In the genomic region with DNA sequence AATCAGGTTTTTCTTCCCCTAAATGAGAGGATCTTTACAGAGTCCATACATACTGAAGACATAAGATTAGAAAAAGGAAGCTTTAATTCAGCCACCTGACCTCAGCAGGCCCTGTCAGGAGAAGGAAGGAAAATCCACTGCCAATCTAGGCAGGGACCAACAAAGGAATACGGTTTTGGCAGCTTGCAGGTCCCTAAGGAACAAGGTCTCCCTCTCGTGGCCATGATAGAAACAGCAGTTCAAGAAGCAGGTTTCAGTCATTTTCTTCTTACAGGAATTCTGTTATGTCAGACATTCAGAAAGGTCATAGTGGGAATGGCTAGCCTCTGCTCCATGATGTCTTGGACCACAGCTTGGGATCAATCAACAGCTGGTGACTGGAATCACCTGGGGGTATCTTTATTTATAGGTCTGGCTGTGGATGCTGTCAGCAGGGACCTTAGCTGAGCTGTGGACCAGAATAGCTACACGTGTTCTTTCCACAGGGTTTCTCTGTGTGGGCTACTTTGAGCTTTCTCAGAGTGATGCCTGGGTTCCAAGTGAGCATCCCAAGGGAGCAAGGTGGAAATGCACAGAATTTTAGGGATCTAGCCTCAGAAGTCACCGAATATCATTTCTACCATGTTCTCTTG, we compare ENCODE assay signal across 8 cellular contexts. TPM values are rescaled to one million over a fixed set of nuclear protein-coding genes. Genes with fewer than 3 reads are reported as not detected.
DNase-seq lines count a peak whose midpoint lies in the region; ATAC-seq, FAIRE-seq and TF ChIP-seq lines count a peak whose summit lies in the region.

No MANE protein-coding gene starts in this region.

- intact Hi-C loops in HepG2 (cut with micrococcal nuclease; ENCODE audit: unreplicated experiment) (loop anchor here (5.0 kb wide), 1 partner anchor 636 kb away; no protein-coding TSS in a partner anchor), testis (cut with DNase I; ENCODE audit: low total_unique reads) (no loop called here)

- no peaks in the 10 kb centered on the region for H3K36me3 ChIP-seq in MG63
- H3K36me3 ChIP-seq in SJCRH30, result no peaks in the 10 kb centered on the region
- no peaks in the 10 kb centered on the region for H3K36me3 ChIP-seq in HepG2 (replicated peaks in 1 of 2; ENCODE audit: control insufficient read depth in 1 of 2, insufficient read depth in 2 of 2, low read length in 2 of 2)
- H3K36me3 ChIP-seq in testis (ENCODE audit: low read depth, missing control alignments), result no peaks in the 10 kb centered on the region

- H3K4me2 ChIP-seq in HepG2 (ENCODE audit: low read depth, low read length), result no peak overlapping the region

- peaks cover 6% of the 10 kb centered on the region for H3K4me1 Mint-ChIP-seq in chondrocyte (ENCODE audit: low read depth)

- peak overlapping the region; percentile 52 for H3K27ac Mint-ChIP-seq in chondrocyte (ENCODE audit: unreplicated experiment)

- peaks cover 15% of the 10 kb centered on the region for H3K9me3 ChIP-seq in MG63
- peaks cover 10% of the 10 kb centered on the region for H3K9me3 ChIP-seq in SJCRH30 (replicated peaks)
- H3K9me3 ChIP-seq in HepG2 (ENCODE audit: low read length), result peaks cover 22% of the 10 kb centered on the region
- H3K9me3 ChIP-seq in testis, result no peaks in the 10 kb centered on the region

- H3K27me3 Mint-ChIP-seq in chondrocyte (ENCODE audit: low read depth), result no peaks in the 10 kb centered on the region

- peak; percentile 89 for TF ChIP-seq CTCF in chondrocyte (IDR thresholded peaks at IDR 0.05)
- peak; percentile 70 for TF ChIP-seq CTCF in HepG2 (CRISPR knock-in tag; IDR thresholded peaks at IDR 0.05)
- TF ChIP-seq CTCF in testis (IDR thresholded peaks at IDR 0.05), result peak in 2 of 3 experiments; percentile 55 to 65

- POLR2A ChIA-PET in HepG2 (lab: Yijun Ruan, JAX), result no interaction called here

- no peaks in the 10 kb centered on the region for H3K79me2 ChIP-seq in HepG2 (ENCODE audit: insufficient read depth, low read length)

- TF ChIP-seq RAD21 in HepG2 (CRISPR knock-in tag; IDR thresholded peaks at IDR 0.05), result no peak

- TF ChIP-seq EP300 in HepG2 (IDR thresholded peaks at IDR 0.05; ENCODE audit: low read depth in 2 of 2, low read length in 2 of 2), result no peak
- no peak for TF ChIP-seq EP300 in HepG2 (CRISPR knock-in tag; IDR thresholded peaks at IDR 0.05; ENCODE audit: borderline replicate concordance)

- no peaks in the 10 kb centered on the region for H4K20me1 ChIP-seq in HepG2 (ENCODE audit: insufficient read depth, low read length)

- no peak overlapping the region for H2AFZ ChIP-seq in HepG2 (ENCODE audit: low read length)

- WGBS in HepG2 (ENCODE audit: low lambda C conversion rate), result 46% methylated on average over 4 of the region's 4 CpGs
- 54% methylated on average over 4 of the region's 4 CpGs for WGBS in testis, 2 donors

- H3K4me3 ChIP-seq in MG63 (no peak overlapping the region), SJCRH30 (no peak overlapping the region), HepG2 (replicated peaks in 1 of 3; ENCODE audit: insufficient read depth in 1 of 3, low read depth in 2 of 3, low read length in 3 of 3) (no peak overlapping the region), testis (no peak overlapping the region)

- peaks cover 11% of the 10 kb centered on the region for H3K9me3 Mint-ChIP-seq in chondrocyte (ENCODE audit: low read depth)

- H3K4me3 Mint-ChIP-seq in chondrocyte (ENCODE audit: unreplicated experiment), result no peak overlapping the region

- BruUV-seq in HepG2 (replicated peaks; lab: Mats Ljungman, UMichigan), result no TSS peak

- FAIRE-seq in HepG2 (lab: Jason Lieb, UNC), result peak; percentile 74

- no peaks in the 10 kb centered on the region for H3K4me1 ChIP-seq in SJCRH30
- no peaks in the 10 kb centered on the region for H3K4me1 ChIP-seq in HepG2 (ENCODE audit: insufficient read depth, low read length)
- H3K4me1 ChIP-seq in testis, result no peaks in the 10 kb centered on the region

- no peaks in the 10 kb centered on the region for H3K27me3 ChIP-seq in MG63
- no peaks in the 10 kb centered on the region for H3K27me3 ChIP-seq in SJCRH30
- H3K27me3 ChIP-seq in HepG2 (ENCODE audit: control insufficient read depth in 1 of 2, insufficient read depth in 2 of 2, low read length in 2 of 2), result no peaks in the 10 kb centered on the region
- H3K27me3 ChIP-seq in testis, result no peaks in the 10 kb centered on the region

- no peak for TF ChIP-seq POLR2A in HepG2 (IDR thresholded peaks at IDR 0.05; ENCODE audit: insufficient read depth in 1 of 2, low read depth in 2 of 2, low read length in 2 of 2)
- no peak for TF ChIP-seq POLR2A in testis (IDR thresholded peaks at IDR 0.05)

- DNase-seq in DMS 273 treated with DMSO at 0.1 percent for 48 hours (lab: John Stamatoyannopoulos, UW), result peak; percentile 64
- peak; percentile 52 for DNase-seq in MG63
- DNase-seq in SJCRH30, result peak; percentile 62 to 86
- no peak for DNase-seq in chondrocyte (ENCODE audit: low spot score)
- peak; percentile 55 for DNase-seq in HepG2 (ENCODE audit: low spot score)
- DNase-seq in testis, result peak; percentile 69

- peak; percentile 59 for ATAC-seq in GM19452 (IDR thresholded peaks at IDR 0.05; ENCODE audit: unreplicated experiment)
- ATAC-seq in HepG2, result peak; percentile 50; the same call in 2 of the 3 replicates
- ATAC-seq in GM18511 (IDR thresholded peaks at IDR 0.05; ENCODE audit: unreplicated experiment), result no peak

- in situ Hi-C loops in HepG2 (cut with HindIII; ENCODE audit: extremely low pct_ligation_motif_present, low pct_unique_long_range_greater_than_20kb), result loop anchor here (25.0 kb wide), 1 partner anchor 904 kb away; a partner anchor contains a TSS

- H3K27ac ChIP-seq in SJCRH30 (no peak overlapping the region), HepG2 (ENCODE audit: extremely low read length, insufficient read depth, low read length) (no peak overlapping the region), testis (no peak overlapping the region)

- CTCF ChIA-PET in HepG2 (lab: Yijun Ruan, JAX; ENCODE audit: low intra/inter-chr PET ratio, low total read pairs), result no interaction called here

- H3K36me3 Mint-ChIP-seq in chondrocyte (ENCODE audit: low read depth), result peaks cover 3% of the 10 kb centered on the region

- no peak overlapping the region for H3K9ac ChIP-seq in HepG2 (ENCODE audit: insufficient read depth, low read depth, low read length)

TF ChIP-seq in HepG2, 621 proteins besides CTCF, POLR2A, EP300 and RAD21:
- TF ChIP-seq STAG1 (CRISPR knock-in tag; IDR thresholded peaks at IDR 0.05), result peak; percentile 34; the same call in 1 of the 2 replicates
- no peak for TF ChIP-seq NFE2L2 (IDR thresholded peaks at IDR 0.05; ENCODE audit: low read length)
- TF ChIP-seq SMC3 (IDR thresholded peaks at IDR 0.05; ENCODE audit: low read length), result peak; percentile 19; the same call in 1 of the 2 replicates

RNA-seq across cellular contexts. Expression of a gene that starts 9.4 kb away (rescaled TPM):
- total RNA-seq in MG63 (2014; rRNA removed; shearing (Covaris generic); ENCODE audit: low replicate concordance), result 48.9 and 141 TPM in 2 replicates
- total RNA-seq in SJCRH30 (2014; rRNA removed; shearing (Covaris generic)), result 93.8 and 95.5 TPM in 2 replicates
- total RNA-seq in chondrocyte (19.5 to 57.6 TPM (median 22.3 TPM) in 3 replicates), HepG2 (2016; rRNA removed; fragmentation: Illumina TruSeq; extraction: Trizol) (48.7 and 84.6 TPM in 2 replicates), testis (10 to 100 TPM; 24.6 to 24.9 TPM)
- 22.7 and 23.9 TPM in 2 replicates for total RNA-seq in HepG2 (2016; cell fraction: cytosol; rRNA removed; fragmentation: Illumina TruSeq; extraction: Trizol; ENCODE audit: low read depth)
- 58.0 and 83.6 TPM in 2 replicates for total RNA-seq in HepG2 (2016; cell fraction: insoluble cytoplasmic fraction; rRNA removed; fragmentation: Illumina TruSeq; extraction: Trizol)
- total RNA-seq in HepG2 (2016; cell fraction: membrane; rRNA removed; fragmentation: Illumina TruSeq; extraction: Trizol), result 35.7 and 38.1 TPM in 2 replicates
- 32.8 and 34.1 TPM in 2 replicates for total RNA-seq in HepG2 (2016; cell fraction: nucleus; rRNA removed; fragmentation: Illumina TruSeq; extraction: Trizol)
- polyA plus RNA-seq in HepG2 (2011; rRNA removed) (4.2 and 6.4 TPM in 2 replicates), testis (ENCODE audit: insufficient read depth, low read depth, low replicate concordance) (47.9 TPM)
- 2.9 and 4.7 TPM in 2 replicates for polyA plus RNA-seq in HepG2 (2011; cell fraction: cytosol; rRNA removed)
- polyA plus RNA-seq in HepG2 (2011; cell fraction: nucleus; rRNA removed), result 1.4 and 2.2 TPM in 2 replicates
- 21.0 and 28.1 TPM in 2 replicates for polyA plus RNA-seq in HepG2 (2012)
- polyA plus RNA-seq in HepG2 (2016; cell fraction: cytosol; fragmentation: Illumina TruSeq; extraction: Trizol; ENCODE audit: low read depth), result 25.4 and 39.7 TPM in 2 replicates
- polyA plus RNA-seq in HepG2 (2016; cell fraction: insoluble cytoplasmic fraction; fragmentation: Illumina TruSeq; extraction: Trizol; ENCODE audit: low read depth), result 89.7 and 91.9 TPM in 2 replicates
- polyA plus RNA-seq in HepG2 (2016; cell fraction: membrane; fragmentation: Illumina TruSeq; extraction: Trizol; ENCODE audit: low read depth), result 36.2 and 40.4 TPM in 2 replicates
- 38.0 and 40.1 TPM in 2 replicates for polyA plus RNA-seq in HepG2 (2016; cell fraction: nucleus; fragmentation: Illumina TruSeq; extraction: Trizol; ENCODE audit: insufficient read depth, low read depth)
- polyA minus RNA-seq in HepG2 (2011; rRNA and poly(A)+ RNA removed; ENCODE audit: low replicate concordance), result 6.4 and 8.1 TPM in 2 replicates
- 5.3 and 6.2 TPM in 2 replicates for polyA minus RNA-seq in HepG2 (2011; cell fraction: cytosol; rRNA and poly(A)+ RNA removed)
- 8.4 and 9.8 TPM in 2 replicates for polyA minus RNA-seq in HepG2 (2011; cell fraction: nucleus; rRNA and poly(A)+ RNA removed)
